1 cellular context compared by ENCODE assay signal in the genomic region with DNA sequence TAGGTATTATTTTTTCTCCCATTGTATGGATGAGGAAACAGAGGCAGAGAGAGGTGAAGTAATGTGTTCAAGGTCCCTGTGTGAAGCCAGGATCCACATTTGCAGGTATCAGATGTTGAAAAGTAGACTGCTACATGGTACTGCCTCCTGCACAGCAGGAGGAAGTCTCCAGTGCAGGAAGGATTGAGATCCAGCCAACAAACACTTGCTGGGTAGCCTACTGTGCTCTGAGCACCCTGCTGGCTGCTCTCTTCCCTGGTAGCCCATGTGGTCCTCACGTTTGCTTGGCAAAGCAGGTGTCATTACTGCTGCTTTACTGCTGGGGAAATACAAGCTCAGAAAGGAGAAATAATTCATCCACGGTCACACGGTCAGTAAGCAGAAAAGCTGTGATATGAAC.
TF ChIP-seq lines count a peak whose summit lies in the region.

No MANE protein-coding gene starts in this region.

TF ChIP-seq in GM23338, 12 proteins besides CTCF, POLR2A, EP300 and RAD21 (continued from another document):
- TF ChIP-seq EZH2 (IDR thresholded peaks at IDR 0.05; ENCODE audit: low read depth, unreplicated experiment), result no peak
- no peak for TF ChIP-seq ZNF331 (CRISPR knock-in tag; IDR thresholded peaks at IDR 0.05; ENCODE audit: low read depth)
- TF ChIP-seq CREB1 (CRISPR knock-in tag; IDR thresholded peaks at IDR 0.05; ENCODE audit: low read depth), result no peak
- no peak for TF ChIP-seq POLR2AphosphoS5 (IDR thresholded peaks at IDR 0.05; ENCODE audit: low read depth)
- TF ChIP-seq, protein P1, sequence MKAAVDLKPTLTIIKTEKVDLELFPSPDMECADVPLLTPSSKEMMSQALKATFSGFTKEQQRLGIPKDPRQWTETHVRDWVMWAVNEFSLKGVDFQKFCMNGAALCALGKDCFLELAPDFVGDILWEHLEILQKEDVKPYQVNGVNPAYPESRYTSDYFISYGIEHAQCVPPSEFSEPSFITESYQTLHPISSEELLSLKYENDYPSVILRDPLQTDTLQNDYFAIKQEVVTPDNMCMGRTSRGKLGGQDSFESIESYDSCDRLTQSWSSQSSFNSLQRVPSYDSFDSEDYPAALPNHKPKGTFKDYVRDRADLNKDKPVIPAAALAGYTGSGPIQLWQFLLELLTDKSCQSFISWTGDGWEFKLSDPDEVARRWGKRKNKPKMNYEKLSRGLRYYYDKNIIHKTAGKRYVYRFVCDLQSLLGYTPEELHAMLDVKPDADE (IDR thresholded peaks at IDR 0.05), result no peak
- no peak for TF ChIP-seq STAT1 (IDR thresholded peaks at IDR 0.05; ENCODE audit: unreplicated experiment)
